Comparison of ENCODE assay signal across 9 cellular contexts in the genomic region with DNA sequence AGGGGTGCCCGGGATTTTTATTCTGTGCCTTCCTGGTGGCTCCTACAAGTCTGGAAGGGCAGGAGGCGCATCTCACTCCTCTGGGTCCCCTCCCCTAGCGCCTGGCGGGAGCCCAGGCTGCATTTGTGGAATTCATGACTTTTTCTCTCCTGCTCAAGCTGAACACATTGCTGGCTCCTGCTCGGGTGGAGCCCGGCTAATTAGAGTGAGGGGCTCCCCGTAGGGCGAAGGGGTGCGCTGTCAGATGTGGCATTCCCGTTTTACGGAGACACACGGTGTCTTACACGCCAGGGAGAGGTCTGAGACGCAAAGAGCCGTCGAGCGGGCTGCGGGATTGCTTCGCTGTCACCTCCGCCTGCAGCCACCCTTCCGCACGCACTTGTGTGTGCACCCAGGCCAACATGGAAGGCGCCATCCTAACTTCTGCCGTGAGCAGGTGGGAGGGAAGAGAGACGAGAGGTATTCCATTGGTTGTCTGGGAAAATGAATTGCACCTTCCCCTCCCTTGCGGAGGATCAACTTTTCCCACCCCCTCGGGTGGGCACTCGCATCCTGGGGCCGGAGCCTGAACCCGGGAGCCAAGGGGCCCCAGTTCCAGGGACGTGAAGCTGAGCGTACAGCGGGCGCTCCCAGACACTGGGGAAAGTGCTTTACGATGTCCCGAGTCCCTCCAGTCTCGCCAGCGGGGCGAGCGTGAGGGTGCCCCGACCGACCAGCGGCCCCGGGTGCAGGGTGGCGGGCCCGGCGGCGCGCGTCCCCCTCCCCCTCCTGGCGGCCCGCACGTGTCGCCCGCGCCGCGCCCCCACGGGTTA. TPM values are rescaled to one million over a fixed set of nuclear protein-coding genes. Genes with fewer than 3 reads are reported as not detected.
DNase-seq lines count a peak whose midpoint lies in the region; ATAC-seq and FAIRE-seq lines count a peak whose summit lies in the region.
"Had no signal": no experiment of that assay in that cellular context is flagged by ENCODE, and none has a peak within 500 bp of the region (broad histone marks: within the 10 kb centered on the region; RNA-seq: fewer than 3 reads in every experiment).

No MANE protein-coding gene starts in this region.

- no peak overlapping the region for H3K9ac ChIP-seq in GM23248

- H3K36me3 ChIP-seq in urinary bladder (ENCODE audit: insufficient read depth) (no peaks in the 10 kb centered on the region), GM23248 (ENCODE audit: low read depth) (no peaks in the 10 kb centered on the region)

- H3K9me3 Mint-ChIP-seq in activated T-cell treated with anti-CD3 and anti-CD28 coated beads, Interleukin-2, amount 50 U/mL, for 24 hours: no peaks in the 10 kb centered on the region
- H3K9me3 Mint-ChIP-seq in immature natural killer cell: no peaks in the 10 kb centered on the region

- H3K4me2 ChIP-seq in GM23248 (ENCODE audit: unreplicated experiment): no peak overlapping the region

- in situ Hi-C loops in GM23248 (cut with MboI): no loop called here

- H3K4me1 ChIP-seq in right cardiac atrium (ENCODE audit: control insufficient read depth, insufficient read depth, low read length) (no peaks in the 10 kb centered on the region), urinary bladder (ENCODE audit: insufficient read depth) (no peaks in the 10 kb centered on the region), GM23248 (ENCODE audit: insufficient read depth) (no peaks in the 10 kb centered on the region)

- no peaks in the 10 kb centered on the region for H3K79me2 ChIP-seq in GM23248 (ENCODE audit: insufficient read depth)

- peaks cover 40% of the 10 kb centered on the region for H3K36me3 Mint-ChIP-seq in activated T-cell treated with anti-CD3 and anti-CD28 coated beads, Interleukin-2, amount 50 U/mL, for 24 hours (ENCODE audit: low read depth)
- H3K36me3 Mint-ChIP-seq in immature natural killer cell: peaks cover 11 to 20% (median 16%) of the 10 kb centered on the region in 3 donors

- DNase-seq in right cardiac atrium (peak in 1 of 3 donors; percentile 54), left cardiac atrium (no peak), immature natural killer cell (no peak), GM19240 (ENCODE audit: insufficient read length, low spot score) (no peak), GM19239 (ENCODE audit: insufficient read length, low spot score) (no peak), GM23248 (no peak)
- DNase-seq in activated T-cell treated with anti-CD3 and anti-CD28 coated beads, Interleukin-2, amount 50 U/mL, for 24 hours: peak; percentile 76

- no peak for ATAC-seq in right cardiac atrium
- ATAC-seq in left cardiac atrium: no peak

- 22% methylated on average over 59 of the region's 59 CpGs for WGBS in right cardiac atrium
- 20% methylated on average over 52 of the region's 59 CpGs for WGBS in urinary bladder
- 18 to 19% methylated on average over 40 to 45 of the region's 59 CpGs for WGBS in GM23248 (ENCODE audit: low coverage in 1 of 2, low lambda C conversion rate in 2 of 2, missing lambda C conversion rate in 2 of 2), 2 experiments

- intact Hi-C loops in right cardiac atrium (cut with DNase I) (no loop called here), left cardiac atrium (cut with DNase I) (no loop called here)

- H3K9me3 ChIP-seq in right cardiac atrium (ENCODE audit: control insufficient read depth, low read length) (no peaks in the 10 kb centered on the region), GM23248 (ENCODE audit: low read depth) (no peaks in the 10 kb centered on the region)

- H3F3A ChIP-seq in GM23248 (ENCODE audit: insufficient read depth): no peaks in the 10 kb centered on the region

- H3K4me3 ChIP-seq in right cardiac atrium (ENCODE audit: low read length): peak overlapping the region; percentile 67
- peak overlapping the region; percentile 61 for H3K4me3 ChIP-seq in urinary bladder (ENCODE audit: low read depth, low read length)
- no peak overlapping the region for H3K4me3 ChIP-seq in GM23248

- no peaks in the 10 kb centered on the region for H4K20me1 ChIP-seq in GM23248 (ENCODE audit: insufficient read depth)

- H3K27ac ChIP-seq in right cardiac atrium (ENCODE audit: low read length) (no peak overlapping the region), urinary bladder (ENCODE audit: low read depth) (no peak overlapping the region), GM23248 (no peak overlapping the region)

- H3K27me3 ChIP-seq in right cardiac atrium (ENCODE audit: control insufficient read depth, insufficient read depth) (no peaks in the 10 kb centered on the region), GM23248 (replicated peaks; ENCODE audit: insufficient read depth) (peaks cover 66% of the 10 kb centered on the region)

- H2AFZ ChIP-seq in GM23248: no peak overlapping the region

- H3K27ac Mint-ChIP-seq in activated T-cell treated with anti-CD3 and anti-CD28 coated beads, Interleukin-2, amount 50 U/mL, for 24 hours: peak overlapping the region; percentile 91
- peak overlapping the region; percentile 27 to 71 (median 50) for H3K27ac Mint-ChIP-seq in immature natural killer cell

- peaks cover 48% of the 10 kb centered on the region for H3K4me1 Mint-ChIP-seq in activated T-cell treated with anti-CD3 and anti-CD28 coated beads, Interleukin-2, amount 50 U/mL, for 24 hours (ENCODE audit: low read depth)
- peaks cover 22 to 36% of the 10 kb centered on the region in 2 donors for H3K4me1 Mint-ChIP-seq in immature natural killer cell

- H3K9me2 ChIP-seq in GM23248 (ENCODE audit: insufficient read depth): no peaks in the 10 kb centered on the region

- peak overlapping the region; percentile 83 for H3K4me3 Mint-ChIP-seq in activated T-cell treated with anti-CD3 and anti-CD28 coated beads, Interleukin-2, amount 50 U/mL, for 24 hours
- H3K4me3 Mint-ChIP-seq in immature natural killer cell: peak overlapping the region; percentile 74 to 85 (median 79)

- no peak for FAIRE-seq in GM19239 (lab: Jason Lieb, UNC)

- no peaks in the 10 kb centered on the region for H3K27me3 Mint-ChIP-seq in activated T-cell treated with anti-CD3 and anti-CD28 coated beads, Interleukin-2, amount 50 U/mL, for 24 hours
- peaks cover 8 to 20% (median 13%) of the 10 kb centered on the region in 3 donors for H3K27me3 Mint-ChIP-seq in immature natural killer cell (ENCODE audit: low read depth in 3 of 3)

RNA-seq across cellular contexts. Expression of gene IKZF1, which starts 1.2 kb away (rescaled TPM):
- total RNA-seq in right cardiac atrium (1 to 10 TPM; 3.4 to 6.8 (median 4.2) TPM), left cardiac atrium (1 to 10 TPM; 4.4 to 9.2 TPM), urinary bladder (7.8 TPM)
- polyA plus RNA-seq in right cardiac atrium (0.54 TPM), immature natural killer cell (100 to 1,000 TPM in 1 of 3 donors, 10 to 100 TPM in 2; 79.5 to 307 (median 91.3) TPM), urinary bladder (3.5 TPM), GM23248 (2016; fragmentation: Nextera tagmentation; extraction: Ambion mirVana) (0.06 TPM in 1 of 2 replicates, not detected in the other)
- not detected in 2 replicates for total RNA-seq in GM23248 (2014; rRNA removed; shearing (Covaris generic))
- total RNA-seq: M059J had no signal
